Comparison of ENCODE assay signal across 25 cellular contexts in the genomic region with DNA sequence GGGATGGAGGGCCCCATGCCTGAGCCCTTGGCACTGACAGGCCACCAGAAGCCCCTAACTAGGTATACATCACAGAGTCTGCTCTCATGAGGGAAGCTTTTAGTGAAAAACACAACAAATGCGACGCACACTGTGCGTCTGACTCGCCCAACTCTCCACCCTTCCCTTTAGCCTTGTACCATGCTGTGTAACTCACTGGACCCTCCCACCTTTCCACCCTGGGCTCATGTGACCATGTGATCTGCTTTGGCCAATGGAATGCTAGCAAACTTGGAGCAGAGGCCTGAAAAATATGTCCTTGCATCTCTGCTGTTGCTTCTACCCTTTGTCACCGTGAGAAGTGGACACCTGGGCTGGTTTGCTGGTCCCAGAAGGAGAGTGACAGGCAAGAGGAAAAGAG. TPM values are rescaled to one million over a fixed set of nuclear protein-coding genes. Genes with fewer than 3 reads are reported as not detected.
"Had no signal": no experiment of that assay in that cellular context is flagged by ENCODE, and none has a peak within 500 bp of the region (broad histone marks: within the 10 kb centered on the region; RNA-seq: fewer than 3 reads in every experiment).

No MANE protein-coding gene starts in this region.

- H3K27ac ChIP-seq: ascending aorta, colonic mucosa, lower lobe of right lung, thoracic aorta had no signal

- H3K27me3 ChIP-seq: ascending aorta, colonic mucosa, spleen had no signal

- ATAC-seq: activated T-helper 17 cell treated with anti-CD3 and anti-CD28 coated beads, Interleukin-2, amount 50 U/mL, for 72 hours; left colon; lower lobe of right lung; natural killer cell; stimulated activated naive B cell treated with anti-CD40 and anti-IgM and Interleukin-4, amounts not matched to agents 10 μg/mL and 1 μg/mL and 100 μg/mL, for 72 hours had no signal

- DNase-seq: activated CD4-positive, alpha-beta memory T cell treated with anti-CD3 and anti-CD28 coated beads for 36 hours; activated CD4-positive, alpha-beta T cell treated with anti-CD3 and anti-CD28 coated beads for 4 hours; activated naive CD4-positive, alpha-beta T cell treated with Interleukin-2 at 50 U/mL for 16 hours; activated T-cell treated with anti-CD3 and anti-CD28 coated beads, Interleukin-2, amount 50 U/mL, for 1 hour; colonic mucosa; erythroblast; foreskin melanocyte; glutamatergic neuron; hippocampal formation; islet precursor cell; left colon; lower lobe of right lung; natural killer cell; nucleus accumbens; spleen; stimulated activated CD4-positive, alpha-beta T cell treated with anti-CD3 and anti-CD28 coated beads, Interleukin-4, amount 100 ng/mL, for 4 hours; stimulated activated naive B cell treated with anti-CD40 and anti-IgM and Interleukin-4, amounts not matched to agents 10 μg/mL and 1 μg/mL and 100 μg/mL, for 72 hours; SW 1271 had no signal

- H3K4me3 Mint-ChIP-seq: activated CD4-positive, alpha-beta memory T cell treated with anti-CD3 and anti-CD28 coated beads for 36 hours; activated T-helper 17 cell treated with anti-CD3 and anti-CD28 coated beads, Interleukin-2, amount 50 U/mL, for 72 hours; central memory CD8-positive, alpha-beta T cell; natural killer cell; stimulated activated naive B cell treated with anti-CD40 and anti-IgM and Interleukin-4, amounts not matched to agents 10 μg/mL and 1 μg/mL and 100 μg/mL, for 72 hours; T-helper 2 cell treated with Interferon-gamma antibody and Interleukin-4, amounts not matched to agents 5 μg/mL and 100 μg/mL, for 36 hours had no signal

- H3K27ac Mint-ChIP-seq: activated CD4-positive, alpha-beta memory T cell treated with anti-CD3 and anti-CD28 coated beads for 36 hours; stimulated activated naive B cell treated with anti-CD40 and anti-IgM and Interleukin-4, amounts not matched to agents 10 μg/mL and 1 μg/mL and 100 μg/mL, for 72 hours; T-helper 2 cell treated with Interferon-gamma antibody and Interleukin-4, amounts not matched to agents 5 μg/mL and 100 μg/mL, for 36 hours had no signal

- H3K4me1 ChIP-seq: ascending aorta, colonic mucosa had no signal

- H3K4me3 ChIP-seq: ascending aorta, colonic mucosa, lower lobe of right lung, spleen, thoracic aorta had no signal

- H3K36me3 Mint-ChIP-seq: activated CD4-positive, alpha-beta memory T cell treated with anti-CD3 and anti-CD28 coated beads for 36 hours; natural killer cell had no signal

- H3K9me3 ChIP-seq: ascending aorta, colonic mucosa, lower lobe of right lung, spleen, thoracic aorta had no signal

- H3K27me3 Mint-ChIP-seq: activated CD4-positive, alpha-beta memory T cell treated with anti-CD3 and anti-CD28 coated beads for 36 hours; activated T-helper 17 cell treated with anti-CD3 and anti-CD28 coated beads, Interleukin-2, amount 50 U/mL, for 72 hours; central memory CD8-positive, alpha-beta T cell had no signal

- H3K9me3 Mint-ChIP-seq: activated CD4-positive, alpha-beta memory T cell treated with anti-CD3 and anti-CD28 coated beads for 36 hours; activated T-helper 17 cell treated with anti-CD3 and anti-CD28 coated beads, Interleukin-2, amount 50 U/mL, for 72 hours; central memory CD8-positive, alpha-beta T cell; natural killer cell; stimulated activated naive B cell treated with anti-CD40 and anti-IgM and Interleukin-4, amounts not matched to agents 10 μg/mL and 1 μg/mL and 100 μg/mL, for 72 hours; T-helper 2 cell treated with Interferon-gamma antibody and Interleukin-4, amounts not matched to agents 5 μg/mL and 100 μg/mL, for 36 hours had no signal

RNA-seq across cellular contexts. Expression of gene CKLF, which starts 24.1 kb away (rescaled TPM):
- total RNA-seq: ascending aorta had no signal

RNA-seq across cellular contexts. Expression of gene CMTM1, which starts 37.9 kb away (rescaled TPM):
- total RNA-seq: ascending aorta had no signal

RNA-seq across cellular contexts. Expression of gene CMTM2, which starts 51.0 kb away (rescaled TPM):
- total RNA-seq: ascending aorta, colonic mucosa, left colon, renal cortical epithelial cell, urinary bladder had no signal
- polyA plus RNA-seq: urinary bladder had no signal
